In genomic region chr1:204431310-204432184, GRCh38 we compare ENCODE assay signal across 8 cellular contexts. TPM values are rescaled to one million over a fixed set of nuclear protein-coding genes. Genes with fewer than 3 reads are reported as not detected.
DNase-seq lines count a peak whose midpoint lies in the region; ATAC-seq and TF ChIP-seq lines count a peak whose summit lies in the region.

No MANE protein-coding gene starts in this region.

- H3K36me3 ChIP-seq in RWPE2 (ENCODE audit: low read depth) (peaks cover 18% of the 10 kb centered on the region; the same call in 1 of the 2 replicates), neutrophil (no peaks in the 10 kb centered on the region), subcutaneous abdominal adipose tissue (ENCODE audit: control insufficient read depth in 5 of 5, insufficient read depth in 5 of 5, low read length in 5 of 5) (peaks cover 9 to 73% (median 66%) of the 10 kb centered on the region in 5 donors)

- H3K27me3 ChIP-seq in RWPE2 (ENCODE audit: insufficient read depth, poor library complexity, severe bottlenecking) (no peaks in the 10 kb centered on the region), neutrophil (no peaks in the 10 kb centered on the region), subcutaneous abdominal adipose tissue (ENCODE audit: control insufficient read depth in 5 of 5, insufficient read depth in 4 of 5, low read length in 5 of 5) (no peaks in the 10 kb centered on the region)

- in situ Hi-C loops in KBM-7 (cut with MboI; ENCODE audit: low pct_unique_long_range_greater_than_20kb, low sequenced_read_pairs) = no loop called here

- H3K4me1 ChIP-seq in RWPE2 (ENCODE audit: insufficient read depth, poor library complexity, severe bottlenecking) = peaks cover 5% of the 10 kb centered on the region
- peaks cover 13 to 17% of the 10 kb centered on the region in 2 experiments for H3K4me1 ChIP-seq in neutrophil (ENCODE audit: control insufficient read depth in 1 of 2, insufficient read depth in 1 of 2, low read depth in 1 of 2, low read length in 1 of 2)
- peaks cover 12 to 40% (median 33%) of the 10 kb centered on the region in 5 donors for H3K4me1 ChIP-seq in subcutaneous abdominal adipose tissue (ENCODE audit: control insufficient read depth in 5 of 5, insufficient read depth in 5 of 5, low read length in 5 of 5)

- no peaks in the 10 kb centered on the region for H3K9me3 ChIP-seq in RWPE2 (ENCODE audit: severe bottlenecking)
- H3K9me3 ChIP-seq in neutrophil = no peaks in the 10 kb centered on the region
- H3K9me3 ChIP-seq in subcutaneous abdominal adipose tissue (ENCODE audit: control insufficient read depth in 5 of 5, low read length in 5 of 5) = no peaks in the 10 kb centered on the region

- H3K27me3 Mint-ChIP-seq in activated T-helper 17 cell treated with anti-CD3 and anti-CD28 coated beads, Interleukin-2, amount 50 U/mL, for 72 hours = no peaks in the 10 kb centered on the region

- H3K4me1 Mint-ChIP-seq in activated T-helper 17 cell treated with anti-CD3 and anti-CD28 coated beads, Interleukin-2, amount 50 U/mL, for 72 hours = peaks cover 20% of the 10 kb centered on the region

- ATAC-seq in RWPE2 (ENCODE audit: low read depth) (peak; percentile 84), GM21619 (IDR thresholded peaks at IDR 0.05; ENCODE audit: unreplicated experiment) (no peak)
- ATAC-seq in activated T-helper 17 cell treated with anti-CD3 and anti-CD28 coated beads, Interleukin-2, amount 50 U/mL, for 72 hours (replicated peaks) = peak; percentile 66

- DNase-seq in D341Med (ENCODE audit: low spot score) (peak; percentile 87), KBM-7 (peak; percentile 81), RWPE2 (ENCODE audit: low spot score) (no peak), fibroblast of pulmonary artery (ENCODE audit: low read depth) (peak; percentile 90)

- peak; percentile 93 for TF ChIP-seq CTCF in RWPE2 (IDR thresholded peaks at IDR 0.05; ENCODE audit: poor library complexity, severe bottlenecking)
- peak; percentile 96 for TF ChIP-seq CTCF in fibroblast of pulmonary artery (IDR thresholded peaks at IDR 0.05; ENCODE audit: low read length, missing control alignments)
- TF ChIP-seq CTCF in neutrophil (IDR thresholded peaks at IDR 0.05) = peak; percentile 86

- H3K4me3 Mint-ChIP-seq in activated T-helper 17 cell treated with anti-CD3 and anti-CD28 coated beads, Interleukin-2, amount 50 U/mL, for 72 hours = no peak overlapping the region

- H3K9me3 Mint-ChIP-seq in activated T-helper 17 cell treated with anti-CD3 and anti-CD28 coated beads, Interleukin-2, amount 50 U/mL, for 72 hours = no peaks in the 10 kb centered on the region

- H3K9ac ChIP-seq in subcutaneous abdominal adipose tissue (ENCODE audit: low read length in 5 of 5) = peak overlapping the region in 1 of 5 donors; percentile 10

- H3K36me3 Mint-ChIP-seq in activated T-helper 17 cell treated with anti-CD3 and anti-CD28 coated beads, Interleukin-2, amount 50 U/mL, for 72 hours (ENCODE audit: low read depth) = peaks cover 92% of the 10 kb centered on the region

- H3K4me3 ChIP-seq in RWPE2 (ENCODE audit: severe bottlenecking) = no peak overlapping the region
- H3K4me3 ChIP-seq in fibroblast of pulmonary artery (replicated peaks; ENCODE audit: low read depth, low read length) = no peak overlapping the region
- no peak overlapping the region for H3K4me3 ChIP-seq in neutrophil (ENCODE audit: low read depth in 1 of 2, low read length in 1 of 2)
- H3K4me3 ChIP-seq in subcutaneous abdominal adipose tissue (ENCODE audit: low read depth in 1 of 5, low read length in 5 of 5) = no peak overlapping the region

- peak overlapping the region; percentile 5 for H3K27ac ChIP-seq in RWPE2 (ENCODE audit: poor library complexity, severe bottlenecking)
- H3K27ac ChIP-seq in neutrophil = no peak overlapping the region
- H3K27ac ChIP-seq in subcutaneous abdominal adipose tissue (ENCODE audit: low read depth, low read length) = peak overlapping the region; percentile 63

- H3K27ac Mint-ChIP-seq in activated T-helper 17 cell treated with anti-CD3 and anti-CD28 coated beads, Interleukin-2, amount 50 U/mL, for 72 hours = peak overlapping the region; percentile 54

RNA-seq across cellular contexts. Expression of gene PPP1R15B, which starts 19.9 kb away (rescaled TPM):
- 10 to 100 TPM; 63.9 to 71.6 TPM for total RNA-seq in activated T-helper 17 cell treated with anti-CD3 and anti-CD28 coated beads, Interleukin-2, amount 50 U/mL, for 72 hours
